Comparison of ENCODE assay signal across 16 cellular contexts in the genomic region with DNA sequence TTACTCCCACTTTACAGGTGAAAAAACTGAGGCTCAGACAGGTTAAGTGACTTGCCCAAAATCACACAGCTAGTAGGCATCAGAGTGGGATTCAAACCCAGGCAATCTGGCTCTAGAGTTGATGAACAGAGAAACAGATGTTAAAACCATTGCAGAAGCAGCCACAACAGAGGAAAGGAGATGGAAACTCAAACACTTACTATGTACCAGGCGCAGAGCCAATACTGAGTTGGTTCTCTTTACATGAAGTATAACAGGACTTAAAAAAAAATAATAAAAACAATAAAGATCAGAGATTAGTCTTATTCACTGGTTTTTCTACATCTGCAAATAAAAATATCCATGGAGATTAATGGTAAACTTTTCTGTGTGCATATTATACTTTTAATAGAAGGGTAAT.
DNase-seq lines count a peak whose midpoint lies in the region; TF ChIP-seq lines count a peak whose summit lies in the region.
"Had no signal": no experiment of that assay in that cellular context is flagged by ENCODE, and none has a peak within 500 bp of the region (broad histone marks: within the 10 kb centered on the region; RNA-seq: fewer than 3 reads in every experiment).

No MANE protein-coding gene starts in this region.

- H3K27ac ChIP-seq in smooth muscle cell (ENCODE audit: low read depth) (peak overlapping the region; percentile 89), dorsolateral prefrontal cortex (no peak overlapping the region), A673 (ENCODE audit: low read depth, low read length, poor library complexity, severe bottlenecking) (no peak overlapping the region)
- H3K27ac ChIP-seq: BLaER1 treated with 17β-estradiol and CSF1 and Interleukin-3, amounts not matched to agents 10 nM and 100 nM; SK-N-MC had no signal

- H2AFZ ChIP-seq in smooth muscle cell (ENCODE audit: low read depth), result no peak overlapping the region

- H3K9ac ChIP-seq in smooth muscle cell (ENCODE audit: low read depth), result no peak overlapping the region
- H3K9ac ChIP-seq: BLaER1 treated with 17β-estradiol and CSF1 and Interleukin-3, amounts not matched to agents 10 nM and 100 nM had no signal

- H3F3A ChIP-seq in smooth muscle cell (ENCODE audit: low read depth), result peaks cover 46% of the 10 kb centered on the region

- no peak overlapping the region for H3K4me3 ChIP-seq in Jurkat, Clone E6-1 (ENCODE audit: low read length)
- H3K4me3 ChIP-seq in fibroblast of mammary gland (ENCODE audit: control insufficient read depth, low read depth, low read length), result no peak overlapping the region
- no peak overlapping the region for H3K4me3 ChIP-seq in smooth muscle cell
- no peak overlapping the region for H3K4me3 ChIP-seq in dorsolateral prefrontal cortex
- no peak overlapping the region for H3K4me3 ChIP-seq in A673 (ENCODE audit: low read depth, low read length, poor library complexity, severe bottlenecking)
- H3K4me3 ChIP-seq: BLaER1 treated with 17β-estradiol and CSF1 and Interleukin-3, amounts not matched to agents 10 nM and 100 nM; GM12878; SK-N-MC had no signal

- peaks cover 6% of the 10 kb centered on the region for H3K79me2 ChIP-seq in smooth muscle cell (ENCODE audit: low read depth)

- CTCF ChIA-PET in A673 (lab: Charles Lee), result no interaction called here

- H3K9me3 ChIP-seq in smooth muscle cell (replicated peaks; ENCODE audit: low read depth), result no peaks in the 10 kb centered on the region
- no peaks in the 10 kb centered on the region for H3K9me3 ChIP-seq in A673 (ENCODE audit: low read depth, low read length, poor library complexity, severe bottlenecking)
- H3K9me3 ChIP-seq: BLaER1 treated with 17β-estradiol and CSF1 and Interleukin-3, amounts not matched to agents 10 nM and 100 nM had no signal

- H3K27me3 ChIP-seq in smooth muscle cell (ENCODE audit: low read depth), result no peaks in the 10 kb centered on the region
- no peaks in the 10 kb centered on the region for H3K27me3 ChIP-seq in dorsolateral prefrontal cortex
- H3K27me3 ChIP-seq in A673 (replicated peaks; ENCODE audit: insufficient read depth, low read depth, low read length, poor library complexity), result no peaks in the 10 kb centered on the region
- H3K27me3 ChIP-seq: BLaER1 treated with 17β-estradiol and CSF1 and Interleukin-3, amounts not matched to agents 10 nM and 100 nM had no signal

- WGBS in smooth muscle cell (ENCODE audit: low lambda C conversion rate), result 94% methylated on average over 1 of the region's 1 CpG

- no TSS peak for BruUV-seq in A673 (replicated peaks; lab: Mats Ljungman, UMichigan)

- intact Hi-C loops in dorsolateral prefrontal cortex (cut with DNase I) (no loop called here), A673 (cut with micrococcal nuclease; ENCODE audit: unreplicated experiment) (no loop called here)

- peak; percentile 18 for DNase-seq in Jurkat, Clone E6-1 (ENCODE audit: low read depth, low spot score)
- DNase-seq in NCI-H446 treated with DMSO at 0.1 percent for 48 hours (lab: John Stamatoyannopoulos, UW) (peak; percentile 51), fibroblast of mammary gland (ENCODE audit: low read depth) (peak; percentile 58), smooth muscle cell (lab: John Stamatoyannopoulos, UW; ENCODE audit: unreplicated experiment) (no peak), dorsolateral prefrontal cortex (no peak), kidney tubule cell (ENCODE audit: low spot score) (no peak), A673 (ENCODE audit: low spot score) (no peak)
- DNase-seq: COR-L47, DMS53, HCEC 1CT, NCI-H1436, NCI-H2081 treated with DMSO at 0.1 percent for 48 hours, NCI-H226 had no signal

- H3K4me1 ChIP-seq in smooth muscle cell (ENCODE audit: low read depth) (peaks cover 14% of the 10 kb centered on the region), A673 (ENCODE audit: insufficient read depth, low read length, poor library complexity, severe bottlenecking) (no peaks in the 10 kb centered on the region)

- TF ChIP-seq CTCF in fibroblast of mammary gland (conservative IDR thresholded peaks at IDR 0.05; ENCODE audit: control insufficient read depth, insufficient read depth, low read depth, low read length) (no peak), smooth muscle cell (IDR thresholded peaks at IDR 0.05; ENCODE audit: borderline replicate concordance, insufficient read depth, poor library complexity, severe bottlenecking) (no peak), dorsolateral prefrontal cortex (IDR thresholded peaks at IDR 0.05 in 54 of 56, conservative IDR thresholded peaks at IDR 0.05 in 2 of 56; ENCODE audit: low read depth in 1 of 56, partially characterized antibody in 56 of 56) (no peak), A673 (conservative IDR thresholded peaks at IDR 0.05; ENCODE audit: low read depth, low read length) (no peak)

- H3K36me3 ChIP-seq in smooth muscle cell (ENCODE audit: low read depth) (no peaks in the 10 kb centered on the region), A673 (ENCODE audit: insufficient read depth, low read length, poor library complexity, severe bottlenecking) (no peaks in the 10 kb centered on the region)
- H3K36me3 ChIP-seq: BLaER1 treated with 17β-estradiol and CSF1 and Interleukin-3, amounts not matched to agents 10 nM and 100 nM had no signal

- POLR2A ChIA-PET in A673 (lab: Charles Lee; ENCODE audit: low non-redundant PET), result no interaction called here

- H3K4me2 ChIP-seq in smooth muscle cell, result no peak overlapping the region
- H3K4me2 ChIP-seq: BLaER1 treated with 17β-estradiol and CSF1 and Interleukin-3, amounts not matched to agents 10 nM and 100 nM had no signal

- no peaks in the 10 kb centered on the region for H4K20me1 ChIP-seq in smooth muscle cell (ENCODE audit: low read depth)
- H4K20me1 ChIP-seq: BLaER1 treated with 17β-estradiol and CSF1 and Interleukin-3, amounts not matched to agents 10 nM and 100 nM had no signal

Comparison
In these comparisons a context has a peak if more than half of its experiments do, and no peak if none do; other contexts are left out.
1. DNase-seq: peak in Jurkat, Clone E6-1 (single experiment), NCI-H446 treated with DMSO at 0.1 percent for 48 hours (single experiment) and fibroblast of mammary gland (single experiment); none in smooth muscle cell (single experiment), dorsolateral prefrontal cortex (0 of 10), kidney tubule cell (single experiment) and A673 (single experiment).